8 cellular contexts compared by ENCODE assay signal in genomic region chr7:1158203-1159126, GRCh38. TPM values are rescaled to one million over a fixed set of nuclear protein-coding genes. Genes with fewer than 3 reads are reported as not detected.
A peak's percentile ranks its signal among the peaks of the same experiment; 100 is the strongest.
DNase-seq lines count a peak whose midpoint lies in the region; ATAC-seq, FAIRE-seq and TF ChIP-seq lines count a peak whose summit lies in the region.

No MANE protein-coding gene starts in this region.

- H3K79me2 ChIP-seq in KMS-11 (ENCODE audit: insufficient read depth, low read depth) = peaks cover 43% of the 10 kb centered on the region

- intact Hi-C loops in A673 (cut with micrococcal nuclease; ENCODE audit: unreplicated experiment) = no loop called here

- peaks cover 6% of the 10 kb centered on the region for H3K4me1 ChIP-seq in A673 (ENCODE audit: insufficient read depth, low read length, poor library complexity, severe bottlenecking)
- peaks cover 16% of the 10 kb centered on the region for H3K4me1 ChIP-seq in KMS-11 (ENCODE audit: low read depth, poor library complexity, severe bottlenecking)
- peaks cover 32% of the 10 kb centered on the region for H3K4me1 ChIP-seq in mucosa of stomach (ENCODE audit: control insufficient read depth, insufficient read depth, low read length)

- peak overlapping the region; percentile 79 for H3K4me3 ChIP-seq in A673 (ENCODE audit: low read depth, low read length, poor library complexity, severe bottlenecking)
- no peak overlapping the region for H3K4me3 ChIP-seq in KMS-11 (IDR thresholded peaks at IDR 0.05; ENCODE audit: insufficient read depth, low read depth, low read length)
- peak overlapping the region; percentile 99 for H3K4me3 ChIP-seq in bronchial epithelial cell (ENCODE audit: low read depth, low read length)
- H3K4me3 ChIP-seq in mucosa of stomach (ENCODE audit: low read length) = peak overlapping the region; percentile 62

- no peak for ATAC-seq in HG03280 (IDR thresholded peaks at IDR 0.05; ENCODE audit: unreplicated experiment)

- CTCF ChIA-PET in A673 (lab: Charles Lee) = no interaction called here

- H3K27me3 ChIP-seq in A673 (replicated peaks; ENCODE audit: insufficient read depth, low read depth, low read length, poor library complexity) = no peaks in the 10 kb centered on the region
- H3K27me3 ChIP-seq in KMS-11 (ENCODE audit: insufficient read depth, low read depth) = no peaks in the 10 kb centered on the region
- H3K27me3 ChIP-seq in bronchial epithelial cell (ENCODE audit: control insufficient read depth, insufficient read depth, low read length) = no peaks in the 10 kb centered on the region
- H3K27me3 ChIP-seq in mucosa of stomach (ENCODE audit: control insufficient read depth, insufficient read depth, low read length) = no peaks in the 10 kb centered on the region

- POLR2A ChIA-PET in A673 (lab: Charles Lee; ENCODE audit: low non-redundant PET) = no interaction called here

- no peak overlapping the region for H2AFZ ChIP-seq in KMS-11 (ENCODE audit: low read depth)

- H3K9ac ChIP-seq in KMS-11 (peak overlapping the region; percentile 95; the same call in 1 of the 2 replicates), mucosa of stomach (ENCODE audit: low read length) (peak overlapping the region; percentile 86)

- H4K20me1 ChIP-seq in KMS-11 (ENCODE audit: insufficient read depth) = no peaks in the 10 kb centered on the region

- H3K4me2 ChIP-seq in KMS-11 = peak overlapping the region; percentile 85

- TF ChIP-seq CTCF in A673 (conservative IDR thresholded peaks at IDR 0.05; ENCODE audit: low read depth, low read length) = no peak
- no peak for TF ChIP-seq CTCF in KMS-11 (conservative IDR thresholded peaks at IDR 0.05; ENCODE audit: low read depth, low read length)
- no peak for TF ChIP-seq CTCF in bronchial epithelial cell (IDR thresholded peaks at IDR 0.05; ENCODE audit: insufficient read depth, low read length, severe bottlenecking)

- H3K27ac ChIP-seq in A673 (ENCODE audit: low read depth, low read length, poor library complexity, severe bottlenecking) = peak overlapping the region; percentile 74
- H3K27ac ChIP-seq in KMS-11 = no peak overlapping the region

- H3K36me3 ChIP-seq in A673 (ENCODE audit: insufficient read depth, low read length, poor library complexity, severe bottlenecking) = peaks cover 38% of the 10 kb centered on the region
- H3K36me3 ChIP-seq in KMS-11 (ENCODE audit: insufficient read depth) = peaks cover 10% of the 10 kb centered on the region; the same call in 1 of the 2 replicates
- peaks cover 14% of the 10 kb centered on the region for H3K36me3 ChIP-seq in bronchial epithelial cell (ENCODE audit: control insufficient read depth, insufficient read depth, low read length)
- H3K36me3 ChIP-seq in mucosa of stomach (ENCODE audit: control insufficient read depth, insufficient read depth, low read length) = peaks cover 4% of the 10 kb centered on the region

- BruUV-seq in A673 (replicated peaks; lab: Mats Ljungman, UMichigan) = TSS peak; percentile 46

- FAIRE-seq in bronchial epithelial cell (lab: Jason Lieb, UNC) = no peak

- H3K9me3 ChIP-seq in A673 (ENCODE audit: low read depth, low read length, poor library complexity, severe bottlenecking) (no peaks in the 10 kb centered on the region), mucosa of stomach (ENCODE audit: control insufficient read depth, low read length) (no peaks in the 10 kb centered on the region)

- DNase-seq in A673 (ENCODE audit: low spot score) = no peak
- no peak for DNase-seq in bronchial epithelial cell (ENCODE audit: low read depth)
- DNase-seq in occipital lobe (lab: John Stamatoyannopoulos, UW) = no peak
- DNase-seq in NCI-H226 = no peak
- DNase-seq in KG1 (lab: John Stamatoyannopoulos, UW) = no peak

RNA-seq across cellular contexts. Expression of gene ZFAND2A, which starts 1.5 kb away (rescaled TPM):
- total RNA-seq in A673 (2021) = 26.1 and 27.4 TPM in 2 replicates
- total RNA-seq in bronchial epithelial cell = 53.4 and 63.1 TPM in 2 replicates
- 14.7 TPM for total RNA-seq in occipital lobe
